Comparison of ENCODE assay signal across 10 cellular contexts in genomic region chr5:181100121-181101015, GRCh38. TPM values are rescaled to one million over a fixed set of nuclear protein-coding genes. Genes with fewer than 3 reads are reported as not detected.
A peak's percentile ranks its signal among the peaks of the same experiment; 100 is the strongest.
DNase-seq lines count a peak whose midpoint lies in the region; ATAC-seq and TF ChIP-seq lines count a peak whose summit lies in the region.
"Had no signal": no experiment of that assay in that cellular context is flagged by ENCODE, and none has a peak within 500 bp of the region (broad histone marks: within the 10 kb centered on the region; RNA-seq: fewer than 3 reads in every experiment).

No MANE protein-coding gene starts in this region.

- no peak overlapping the region for H3K27ac Mint-ChIP-seq in CD8-positive, alpha-beta T cell
- peak overlapping the region in 1 of 10 donors; percentile 44 for H3K27ac Mint-ChIP-seq in naive thymus-derived CD8-positive, alpha-beta T cell
- H3K27ac Mint-ChIP-seq: natural killer cell treated with Interleukin-12 subunit alpha and Interleukin-12 subunit beta and Interleukin-15 and Interleukin-18, amount 100 ng/mL, for 72 hours had no signal

- no peaks in the 10 kb centered on the region for H3K36me3 ChIP-seq in CD8-positive, alpha-beta T cell (ENCODE audit: insufficient read depth, low read length)
- H3K36me3 ChIP-seq in GM23248 (ENCODE audit: low read depth) (no peaks in the 10 kb centered on the region), ectodermal cell (ENCODE audit: control insufficient read depth, insufficient read depth, low read length) (no peaks in the 10 kb centered on the region)

- no peaks in the 10 kb centered on the region for H3K9me3 ChIP-seq in CD8-positive, alpha-beta T cell (ENCODE audit: low read length)
- H3K9me3 ChIP-seq in GM23248 (ENCODE audit: low read depth) (no peaks in the 10 kb centered on the region), ectodermal cell (ENCODE audit: control insufficient read depth, low read length) (no peaks in the 10 kb centered on the region)

- no peaks in the 10 kb centered on the region for H3K79me2 ChIP-seq in GM23248 (ENCODE audit: insufficient read depth)

- H3K4me3 ChIP-seq in CD8-positive, alpha-beta T cell (ENCODE audit: low read depth, low read length), result no peak overlapping the region
- H3K4me3 ChIP-seq in GM23248 (no peak overlapping the region), ectodermal cell (ENCODE audit: insufficient read depth, low read depth, low read length) (peak overlapping the region; percentile 4)

- no peaks in the 10 kb centered on the region for H3K9me3 Mint-ChIP-seq in CD8-positive, alpha-beta T cell
- peaks cover 0 to 6% (median 0%) of the 10 kb centered on the region in 9 donors for H3K9me3 Mint-ChIP-seq in naive thymus-derived CD8-positive, alpha-beta T cell
- H3K9me3 Mint-ChIP-seq: natural killer cell treated with Interleukin-12 subunit alpha and Interleukin-12 subunit beta and Interleukin-15 and Interleukin-18, amount 100 ng/mL, for 72 hours had no signal

- peaks cover 30% of the 10 kb centered on the region for H3K27me3 Mint-ChIP-seq in CD8-positive, alpha-beta T cell (ENCODE audit: low read depth)
- H3K27me3 Mint-ChIP-seq in naive thymus-derived CD8-positive, alpha-beta T cell, result peaks cover 18 to 35% (median 29%) of the 10 kb centered on the region in 5 donors

- in situ Hi-C loops in GM23248 (cut with MboI), result no loop called here
- in situ Hi-C loops in KBM-7 (cut with MboI; ENCODE audit: low pct_unique_long_range_greater_than_20kb, low sequenced_read_pairs), result no loop called here

- peak in 1 of 7 experiments; percentile 45 for DNase-seq in CD8-positive, alpha-beta T cell
- DNase-seq in GM23248, result peak; percentile 45
- DNase-seq in naive thymus-derived CD8-positive, alpha-beta T cell, result no peak
- DNase-seq in midbrain (lab: John Stamatoyannopoulos, UW), result no peak
- DNase-seq in SKM-1 treated with dmso at 0.1 percent for 144 hours (lab: John Stamatoyannopoulos, UW; ENCODE audit: unreplicated experiment), result no peak
- no peak for DNase-seq in KBM-7

- CTCF ChIA-PET in CD8-positive, alpha-beta T cell (lab: Charles Lee), result no interaction called here

- no peak overlapping the region for H2AFZ ChIP-seq in GM23248

- ATAC-seq in CD8-positive, alpha-beta T cell, result no peak
- no peak for ATAC-seq in naive thymus-derived CD8-positive, alpha-beta T cell
- ATAC-seq: natural killer cell treated with Interleukin-12 subunit alpha and Interleukin-12 subunit beta and Interleukin-15 and Interleukin-18, amount 100 ng/mL, for 72 hours had no signal

- no peaks in the 10 kb centered on the region for H3K4me1 ChIP-seq in CD8-positive, alpha-beta T cell (ENCODE audit: insufficient read depth, low read length)
- no peaks in the 10 kb centered on the region for H3K4me1 ChIP-seq in GM23248 (ENCODE audit: insufficient read depth)
- no peaks in the 10 kb centered on the region for H3K4me1 ChIP-seq in ectodermal cell (ENCODE audit: control insufficient read depth, insufficient read depth, low read length)

- no peaks in the 10 kb centered on the region for H3K9me2 ChIP-seq in GM23248 (ENCODE audit: insufficient read depth)

- no peak overlapping the region for H3K9ac ChIP-seq in GM23248

- WGBS in GM23248 (ENCODE audit: low coverage in 1 of 2, low lambda C conversion rate in 2 of 2, missing lambda C conversion rate in 2 of 2), 2 experiments, result 3 to 4% methylated on average over 51 to 58 of the region's 63 CpGs
- WGBS in ectodermal cell, 2 experiments, result 32% methylated on average over 56 to 57 of the region's 63 CpGs

- peak overlapping the region; percentile 39 for H3K4me3 Mint-ChIP-seq in CD8-positive, alpha-beta T cell
- peak overlapping the region in 9 of 10 donors; percentile 35 to 75 (median 55) for H3K4me3 Mint-ChIP-seq in naive thymus-derived CD8-positive, alpha-beta T cell

- H3K36me3 Mint-ChIP-seq in CD8-positive, alpha-beta T cell, result no peaks in the 10 kb centered on the region
- H3K36me3 Mint-ChIP-seq in naive thymus-derived CD8-positive, alpha-beta T cell, result peaks cover 0 to 5% (median 4%) of the 10 kb centered on the region in 3 donors
- H3K36me3 Mint-ChIP-seq: natural killer cell treated with Interleukin-12 subunit alpha and Interleukin-12 subunit beta and Interleukin-15 and Interleukin-18, amount 100 ng/mL, for 72 hours had no signal

- intact Hi-C loops in CD8-positive, alpha-beta T cell (cut with DNase I, micrococcal nuclease), result no loop called here

- POLR2A ChIA-PET in CD8-positive, alpha-beta T cell (lab: Charles Lee), result no interaction called here
- POLR2A ChIA-PET in naive thymus-derived CD8-positive, alpha-beta T cell (lab: Charles Lee), result interaction anchor here (0.5 kb wide), 1 partner anchor 72 kb away, joined by 3 read pairs; no protein-coding TSS in a partner anchor

- H3F3A ChIP-seq in GM23248 (ENCODE audit: insufficient read depth), result no peaks in the 10 kb centered on the region

- H3K27ac ChIP-seq in CD8-positive, alpha-beta T cell (ENCODE audit: low read depth, low read length), result no peak overlapping the region
- H3K27ac ChIP-seq in GM23248, result no peak overlapping the region
- no peak overlapping the region for H3K27ac ChIP-seq in ectodermal cell (ENCODE audit: insufficient read depth, low read depth, low read length, poor library complexity, severe bottlenecking)

- peaks cover 15% of the 10 kb centered on the region for H3K4me1 Mint-ChIP-seq in CD8-positive, alpha-beta T cell (ENCODE audit: low read depth)
- H3K4me1 Mint-ChIP-seq in naive thymus-derived CD8-positive, alpha-beta T cell, result peaks cover 7 to 20% (median 12%) of the 10 kb centered on the region in 4 donors

- TF ChIP-seq CTCF in CD8-positive, alpha-beta T cell (IDR thresholded peaks at IDR 0.05), result no peak

- no peaks in the 10 kb centered on the region for H4K20me1 ChIP-seq in GM23248 (ENCODE audit: insufficient read depth)

- H3K27me3 ChIP-seq in CD8-positive, alpha-beta T cell (ENCODE audit: insufficient read depth, low read length), result peaks cover 8% of the 10 kb centered on the region
- H3K27me3 ChIP-seq in GM23248 (replicated peaks; ENCODE audit: insufficient read depth) (peaks cover 18% of the 10 kb centered on the region), ectodermal cell (ENCODE audit: control insufficient read depth, insufficient read depth, low read length, poor library complexity, severe bottlenecking) (peaks cover 36% of the 10 kb centered on the region)

- H3K4me2 ChIP-seq in GM23248 (ENCODE audit: unreplicated experiment), result no peak overlapping the region

RNA-seq across cellular contexts. Expression of gene OR2V1, which starts 30.6 kb away (rescaled TPM):
- not detected for total RNA-seq in CD8-positive, alpha-beta T cell
- total RNA-seq in GM23248 (2014; rRNA removed; shearing (Covaris generic)), result not detected in 2 replicates
- not detected in 2 replicates for polyA plus RNA-seq in GM23248 (2016; fragmentation: Nextera tagmentation; extraction: Ambion mirVana)
- polyA plus RNA-seq in ectodermal cell (2013, experiment 1 of 4), result not detected
- not detected for polyA plus RNA-seq in ectodermal cell (2013, experiment 2 of 4)
- not detected for polyA plus RNA-seq in ectodermal cell (2013, experiment 3 of 4)
- polyA plus RNA-seq in ectodermal cell (2013, experiment 4 of 4), result not detected
- not detected for total RNA-seq in naive thymus-derived CD8-positive, alpha-beta T cell
- not detected for polyA plus RNA-seq in naive thymus-derived CD8-positive, alpha-beta T cell
- total RNA-seq: esophagus mucosa; natural killer cell treated with Interleukin-12 subunit alpha and Interleukin-12 subunit beta and Interleukin-15 and Interleukin-18, amount 100 ng/mL, for 72 hours had no signal
- polyA plus RNA-seq: adipose tissue had no signal

RNA-seq across cellular contexts. Expression of gene OR2V2, which starts 47.0 kb away (rescaled TPM):
- not detected for total RNA-seq in CD8-positive, alpha-beta T cell
- total RNA-seq in GM23248 (2014; rRNA removed; shearing (Covaris generic)), result not detected in 2 replicates
- polyA plus RNA-seq in GM23248 (2016; fragmentation: Nextera tagmentation; extraction: Ambion mirVana), result not detected in 2 replicates
- polyA plus RNA-seq in ectodermal cell (2013, experiment 1 of 4), result not detected
- polyA plus RNA-seq in ectodermal cell (2013, experiment 2 of 4), result not detected
- not detected for polyA plus RNA-seq in ectodermal cell (2013, experiment 3 of 4)
- polyA plus RNA-seq in ectodermal cell (2013, experiment 4 of 4), result not detected
- not detected for total RNA-seq in naive thymus-derived CD8-positive, alpha-beta T cell
- not detected for polyA plus RNA-seq in naive thymus-derived CD8-positive, alpha-beta T cell
- total RNA-seq: esophagus mucosa; natural killer cell treated with Interleukin-12 subunit alpha and Interleukin-12 subunit beta and Interleukin-15 and Interleukin-18, amount 100 ng/mL, for 72 hours had no signal
- polyA plus RNA-seq: adipose tissue had no signal
